24 cellular contexts compared by ENCODE assay signal in genomic region chr6:36718560-36718959, GRCh38. TPM values are rescaled to one million over a fixed set of nuclear protein-coding genes. Genes with fewer than 3 reads are reported as not detected.
"Had no signal": no experiment of that assay in that cellular context is flagged by ENCODE, and none has a peak within 500 bp of the region (broad histone marks: within the 10 kb centered on the region; RNA-seq: fewer than 3 reads in every experiment).

No MANE protein-coding gene starts in this region.

- H3K4me3 ChIP-seq: dorsolateral prefrontal cortex, lung, mucosa of descending colon, psoas muscle, skin epidermis, stomach, thyroid gland had no signal

- ATAC-seq: left lobe of liver; mucosa of descending colon; natural killer cell treated with Interleukin-12 subunit alpha and Interleukin-12 subunit beta and Interleukin-15 and Interleukin-18, amount 100 ng/mL, for 72 hours; psoas muscle; right cardiac atrium; stimulated activated effector memory CD8-positive, alpha-beta T cell treated with anti-CD3 and anti-CD28 coated beads, Interleukin-12 subunit alpha, Interleukin-12 subunit beta, amount 100 ng/mL, for 72 hours had no signal

- H3K4me1 ChIP-seq: psoas muscle, stomach, thyroid gland had no signal

- H3K27me3 ChIP-seq: dorsolateral prefrontal cortex, stomach, thyroid gland had no signal

- H3K9me3 ChIP-seq: mucosa of descending colon, psoas muscle, stomach, thyroid gland had no signal

- FAIRE-seq: colon, frontal cortex, kidney had no signal

- DNase-seq: effector CD4-positive, alpha-beta T cell; hypothalamus; kidney; mucosa of descending colon; naive B cell; stimulated activated CD4-positive, alpha-beta T cell treated with anti-CD3 and anti-CD28 coated beads, Interleukin-15, amount 100 ng/mL, for 24 hours; stimulated activated CD4-positive, alpha-beta T cell treated with anti-CD3 and anti-CD28 coated beads, Interleukin-2, amount 100 ng/mL, for 48 hours; stimulated activated naive CD4-positive, alpha-beta T cell treated with Interleukin-2 at 50 U/mL for 16 hours; stomach; thyroid gland had no signal

- H3K27ac ChIP-seq: dorsolateral prefrontal cortex, psoas muscle, skin epidermis, stomach, thyroid gland had no signal

- H3K36me3 ChIP-seq: stomach, thyroid gland had no signal

RNA-seq across cellular contexts. Expression of gene RAB44, which starts 20.9 kb away (rescaled TPM):
- total RNA-seq: fibroblast of villous mesenchyme, frontal cortex, neural crest cell, osteocyte, renal cortical epithelial cell had no signal
- polyA plus RNA-seq: right cardiac atrium had no signal
